Comparison of ENCODE assay signal across 13 cellular contexts in genomic region chr6:115643762-115644161, GRCh38.
DNase-seq lines count a peak whose midpoint lies in the region; ATAC-seq, FAIRE-seq and TF ChIP-seq lines count a peak whose summit lies in the region.
"Had no signal": no experiment of that assay in that cellular context is flagged by ENCODE, and none has a peak within 500 bp of the region (broad histone marks: within the 10 kb centered on the region; RNA-seq: fewer than 3 reads in every experiment).

No MANE protein-coding gene starts in this region.

- FAIRE-seq in bronchial epithelial cell (lab: Jason Lieb, UNC): no peak
- no peak for FAIRE-seq in small intestine (lab: Jason Lieb, UNC)
- FAIRE-seq: TTC549 had no signal

- 3 to 15% (median 11%) methylated on average over 2 of the region's 2 CpGs for WGBS in small intestine, 3 donors

- H3K4me3 ChIP-seq in LNCaP clone FGC (ENCODE audit: low read depth, low read length) (no peak overlapping the region), bronchial epithelial cell (ENCODE audit: low read depth, low read length) (no peak overlapping the region), neuron (ENCODE audit: low read length) (no peak overlapping the region), small intestine (ENCODE audit: low read depth in 1 of 2, low read length in 2 of 2) (no peak overlapping the region), lower lobe of right lung (no peak overlapping the region)
- H3K4me3 ChIP-seq: Peyer's patch had no signal

- intact Hi-C loops in lower lobe of right lung (cut with DNase I): no loop called here

- TF ChIP-seq CTCF in LNCaP clone FGC (IDR thresholded peaks at IDR 0.05; ENCODE audit: control insufficient read depth, extremely low read depth, insufficient read depth): 0 out of 2 replicates have a peak, but pooled peaks have one; percentile 7
- TF ChIP-seq CTCF in bronchial epithelial cell (IDR thresholded peaks at IDR 0.05; ENCODE audit: insufficient read depth, low read length, severe bottlenecking): no peak
- no peak for TF ChIP-seq CTCF in lower lobe of right lung (IDR thresholded peaks at IDR 0.05)

- no peak for ATAC-seq in lower lobe of right lung

- H3K27ac ChIP-seq in small intestine (ENCODE audit: low read depth in 1 of 2, low read length in 1 of 2) (no peak overlapping the region), substantia nigra (ENCODE audit: low read depth, low read length, poor library complexity, severe bottlenecking) (no peak overlapping the region), lower lobe of right lung (no peak overlapping the region)
- H3K27ac ChIP-seq: Peyer's patch had no signal

- DNase-seq in EH (ENCODE audit: low read depth) (peak; percentile 63), LNCaP clone FGC (ENCODE audit: low read depth) (no peak), bronchial epithelial cell (ENCODE audit: low read depth) (peak; percentile 3), small intestine (no peak), NCI-H345 treated with DMSO at 0.1 percent for 48 hours (lab: John Stamatoyannopoulos, UW; ENCODE audit: unreplicated experiment) (no peak), substantia nigra (lab: John Stamatoyannopoulos, UW) (no peak), lower lobe of right lung (no peak)
- DNase-seq: amygdala, DND-41, NCI-H2171, Peyer's patch had no signal

- no peaks in the 10 kb centered on the region for H3K27me3 ChIP-seq in bronchial epithelial cell (ENCODE audit: control insufficient read depth, insufficient read depth, low read length)
- H3K27me3 ChIP-seq in neuron (ENCODE audit: insufficient read depth, low read length): no peaks in the 10 kb centered on the region
- no peaks in the 10 kb centered on the region for H3K27me3 ChIP-seq in small intestine (ENCODE audit: control insufficient read depth in 2 of 2, insufficient read depth in 2 of 2, low read length in 2 of 2)
- no peaks in the 10 kb centered on the region for H3K27me3 ChIP-seq in lower lobe of right lung (ENCODE audit: low read depth)
- H3K27me3 ChIP-seq: Peyer's patch had no signal

- peak overlapping the region; percentile 5 for H2AFZ ChIP-seq in neuron (ENCODE audit: low read depth, low read length)

- H3K9me3 ChIP-seq in neuron (ENCODE audit: low read length) (no peaks in the 10 kb centered on the region), small intestine (ENCODE audit: control insufficient read depth, low read depth) (no peaks in the 10 kb centered on the region), lower lobe of right lung (no peaks in the 10 kb centered on the region)
- H3K9me3 ChIP-seq: Peyer's patch had no signal

- no peaks in the 10 kb centered on the region for H3K36me3 ChIP-seq in bronchial epithelial cell (ENCODE audit: control insufficient read depth, insufficient read depth, low read length)
- H3K36me3 ChIP-seq in neuron (ENCODE audit: insufficient read depth, low read length): no peaks in the 10 kb centered on the region
- no peaks in the 10 kb centered on the region for H3K36me3 ChIP-seq in small intestine (ENCODE audit: control insufficient read depth in 2 of 2, insufficient read depth in 2 of 2, low read length in 2 of 2)
- H3K36me3 ChIP-seq in lower lobe of right lung: no peaks in the 10 kb centered on the region
- H3K36me3 ChIP-seq: Peyer's patch had no signal

- H3K4me1 ChIP-seq in neuron (ENCODE audit: insufficient read depth, low read length): peaks cover 2% of the 10 kb centered on the region
- H3K4me1 ChIP-seq in small intestine (ENCODE audit: control insufficient read depth in 2 of 2, insufficient read depth in 1 of 2, low read depth in 1 of 2, low read length in 1 of 2): no peaks in the 10 kb centered on the region
- no peaks in the 10 kb centered on the region for H3K4me1 ChIP-seq in lower lobe of right lung
- H3K4me1 ChIP-seq: Peyer's patch had no signal

Comparison
In these comparisons a context has a peak if more than half of its experiments do, and no peak if none do; other contexts are left out.
1. DNase-seq: peak in EH (single experiment) and bronchial epithelial cell (single experiment); none in LNCaP clone FGC (single experiment), small intestine (single experiment), NCI-H345 treated with DMSO at 0.1 percent for 48 hours (single experiment), substantia nigra (0 of 49) and lower lobe of right lung (single experiment).